Comparison of ENCODE assay signal across 1 cellular context in genomic region chr14:20686386-20687143, GRCh38.
TF ChIP-seq lines count a peak whose summit lies in the region.

No MANE protein-coding gene starts in this region.

TF ChIP-seq in HepG2, 621 proteins besides CTCF, POLR2A, EP300 and RAD21 (continued from another document and continues in another):
- peak; percentile 89 for TF ChIP-seq ARID3A (IDR thresholded peaks at IDR 0.05; ENCODE audit: low read depth, low read length)
- TF ChIP-seq CAMTA2 (CRISPR knock-in tag; IDR thresholded peaks at IDR 0.05; ENCODE audit: borderline replicate concordance), result no peak
- peak; percentile 82; the same call in 1 of the 2 replicates for TF ChIP-seq ARNTL (CRISPR knock-in tag; IDR thresholded peaks at IDR 0.05)
- peak; percentile 72; the same call in 1 of the 2 replicates for TF ChIP-seq ZFP90 (CRISPR knock-in tag; IDR thresholded peaks at IDR 0.05; ENCODE audit: borderline replicate concordance)
- no peak for TF ChIP-seq ZNF781 (CRISPR knock-in tag; IDR thresholded peaks at IDR 0.05; ENCODE audit: borderline replicate concordance, not compliant biosample characterization)
- TF ChIP-seq HOMEZ (CRISPR knock-in tag; IDR thresholded peaks at IDR 0.05; ENCODE audit: low read depth), result peak; percentile 51; the same call in 1 of the 2 replicates
- no peak for TF ChIP-seq ZFP36 (IDR thresholded peaks at IDR 0.05; ENCODE audit: borderline replicate concordance, low read depth, low read length, partially characterized antibody)
- peak; percentile 88; the same call in 1 of the 2 replicates for TF ChIP-seq ZNF549 (CRISPR knock-in tag; IDR thresholded peaks at IDR 0.05)
- TF ChIP-seq ZNF225 (CRISPR knock-in tag; IDR thresholded peaks at IDR 0.05), result no peak
- no peak for TF ChIP-seq ZZZ3 (CRISPR knock-in tag; IDR thresholded peaks at IDR 0.05; ENCODE audit: borderline replicate concordance)
- TF ChIP-seq ELK4 (CRISPR knock-in tag; IDR thresholded peaks at IDR 0.05; ENCODE audit: borderline replicate concordance), result no peak
- peak; percentile 97; the same call in 1 of the 2 replicates for TF ChIP-seq FOXJ3 (CRISPR knock-in tag; IDR thresholded peaks at IDR 0.05; ENCODE audit: borderline replicate concordance)
- no peak for TF ChIP-seq ZNF224 (CRISPR knock-in tag; IDR thresholded peaks at IDR 0.05)
- TF ChIP-seq ZNF260 (CRISPR knock-in tag; IDR thresholded peaks at IDR 0.05; ENCODE audit: borderline replicate concordance, low read depth), result no peak
- no peak for TF ChIP-seq SAFB2 (CRISPR knock-in tag; IDR thresholded peaks at IDR 0.05; ENCODE audit: borderline replicate concordance, low read depth)
- TF ChIP-seq HMGXB4 (CRISPR knock-in tag; IDR thresholded peaks at IDR 0.05; ENCODE audit: borderline replicate concordance in 1 of 2, low read depth in 1 of 2), result peak; percentile 9 to 88; a peak in 3 of 4 replicates
- no peak for TF ChIP-seq ZBTB26 (CRISPR knock-in tag; IDR thresholded peaks at IDR 0.05; ENCODE audit: borderline replicate concordance)
- TF ChIP-seq ELF4 (CRISPR knock-in tag; IDR thresholded peaks at IDR 0.05; ENCODE audit: borderline replicate concordance), result peak; percentile 65; the same call in 1 of the 2 replicates
- TF ChIP-seq MTF2 (CRISPR knock-in tag; IDR thresholded peaks at IDR 0.05; ENCODE audit: borderline replicate concordance), result no peak
- TF ChIP-seq ZNF597 (CRISPR knock-in tag; IDR thresholded peaks at IDR 0.05), result no peak
- TF ChIP-seq ZNF740 (CRISPR knock-in tag; IDR thresholded peaks at IDR 0.05), result no peak
- no peak for TF ChIP-seq PRDM4 (CRISPR knock-in tag; IDR thresholded peaks at IDR 0.05; ENCODE audit: borderline replicate concordance)
- 0 out of 2 replicates have a peak, but pooled peaks have one; percentile 62 for TF ChIP-seq NCOA1 (CRISPR knock-in tag; IDR thresholded peaks at IDR 0.05)
- TF ChIP-seq ISX (CRISPR knock-in tag; conservative IDR thresholded peaks at IDR 0.05), result no peak
- TF ChIP-seq LRRFIP1 (CRISPR knock-in tag; conservative IDR thresholded peaks at IDR 0.05), result no peak
- no peak for TF ChIP-seq FLYWCH1 (CRISPR knock-in tag; IDR thresholded peaks at IDR 0.05)
- no peak for TF ChIP-seq ZNF33B (CRISPR knock-in tag; IDR thresholded peaks at IDR 0.05)
- TF ChIP-seq BCLAF1 (IDR thresholded peaks at IDR 0.05), result no peak
- peak; percentile 73; the same call in 1 of the 2 replicates for TF ChIP-seq ZNF614 (CRISPR knock-in tag; IDR thresholded peaks at IDR 0.05; ENCODE audit: borderline replicate concordance)
- no peak for TF ChIP-seq NFE2L1 (CRISPR knock-in tag; IDR thresholded peaks at IDR 0.05; ENCODE audit: borderline replicate concordance)
- TF ChIP-seq ATF6 (CRISPR knock-in tag; conservative IDR thresholded peaks at IDR 0.05), result 0 out of 2 replicates have a peak, but pooled peaks have one; percentile 51
- no peak for TF ChIP-seq ATF7-NPFF (CRISPR knock-in tag; IDR thresholded peaks at IDR 0.05; ENCODE audit: low read depth)
- no peak for TF ChIP-seq ZNF569 (CRISPR knock-in tag; IDR thresholded peaks at IDR 0.05; ENCODE audit: borderline replicate concordance)
- no peak for TF ChIP-seq TOPORS (CRISPR knock-in tag; IDR thresholded peaks at IDR 0.05)
- TF ChIP-seq ZNF776 (CRISPR knock-in tag; IDR thresholded peaks at IDR 0.05), result no peak
- no peak for TF ChIP-seq AGO2 (optimal IDR thresholded peaks at IDR 0.05; ENCODE audit: low read depth, low read length)
- no peak for TF ChIP-seq MTERF4 (CRISPR knock-in tag; IDR thresholded peaks at IDR 0.05)
